ENCODE assay signal across 1 cellular context in genomic region chr3:129160891-129161859, GRCh38.
TF ChIP-seq lines count a peak whose summit lies in the region.

TSS of gene ISY1 (minus strand) at chr3:129161063. CDS start at chr3:129160975, 88 bp downstream.

TF ChIP-seq in HepG2, 621 proteins besides CTCF, POLR2A, EP300 and RAD21 (continued from another document and continues in another):
- TF ChIP-seq ZNF318 (CRISPR knock-in tag; IDR thresholded peaks at IDR 0.05) (no peak), ZMAT5 (CRISPR knock-in tag; IDR thresholded peaks at IDR 0.05; ENCODE audit: borderline replicate concordance, low read depth) (no peak), ATAD3A (CRISPR knock-in tag; IDR thresholded peaks at IDR 0.05) (no peak), MZF1 (CRISPR knock-in tag; IDR thresholded peaks at IDR 0.05; ENCODE audit: borderline replicate concordance) (no peak), ZNF33B (CRISPR knock-in tag; IDR thresholded peaks at IDR 0.05) (no peak), ZNF232 (CRISPR knock-in tag; IDR thresholded peaks at IDR 0.05; ENCODE audit: borderline replicate concordance) (peak; percentile 46; the same call in 1 of the 2 replicates), CREM (IDR thresholded peaks at IDR 0.05) (peak; percentile 98), CREM (CRISPR knock-in tag; IDR thresholded peaks at IDR 0.05) (0 out of 2 replicates have a peak, but pooled peaks have one; percentile 30), DNMT1 (CRISPR knock-in tag; IDR thresholded peaks at IDR 0.05) (no peak), ZBTB14 (CRISPR knock-in tag; IDR thresholded peaks at IDR 0.05) (no peak; the same call in 1 of the 2 replicates), NFKBIZ (CRISPR knock-in tag; IDR thresholded peaks at IDR 0.05) (no peak), THRA (CRISPR knock-in tag; IDR thresholded peaks at IDR 0.05; ENCODE audit: borderline replicate concordance) (peak; percentile 58; the same call in 1 of the 2 replicates), ZFP90 (CRISPR knock-in tag; IDR thresholded peaks at IDR 0.05; ENCODE audit: borderline replicate concordance) (no peak), ZFP36L1 (CRISPR knock-in tag; IDR thresholded peaks at IDR 0.05) (no peak), ZSCAN21 (CRISPR knock-in tag; IDR thresholded peaks at IDR 0.05; ENCODE audit: borderline replicate concordance) (no peak), ZNF333 (CRISPR knock-in tag; IDR thresholded peaks at IDR 0.05; ENCODE audit: borderline replicate concordance) (no peak), ZNF256 (CRISPR knock-in tag; conservative IDR thresholded peaks at IDR 0.05) (peak; percentile 71), ZNF12 (CRISPR knock-in tag; IDR thresholded peaks at IDR 0.05) (no peak), ZNF101 (CRISPR knock-in tag; IDR thresholded peaks at IDR 0.05; ENCODE audit: borderline replicate concordance, low read depth) (no peak), ZHX1 (CRISPR knock-in tag; IDR thresholded peaks at IDR 0.05; ENCODE audit: low read depth) (no peak; the same call in 1 of the 2 replicates), ZNF672 (CRISPR knock-in tag; IDR thresholded peaks at IDR 0.05) (no peak), HNF1B (CRISPR knock-in tag; IDR thresholded peaks at IDR 0.05) (no peak), NFKB2 (CRISPR knock-in tag; IDR thresholded peaks at IDR 0.05; ENCODE audit: borderline replicate concordance) (peak; percentile 80; the same call in 1 of the 2 replicates)
- TF ChIP-seq, protein P1, sequence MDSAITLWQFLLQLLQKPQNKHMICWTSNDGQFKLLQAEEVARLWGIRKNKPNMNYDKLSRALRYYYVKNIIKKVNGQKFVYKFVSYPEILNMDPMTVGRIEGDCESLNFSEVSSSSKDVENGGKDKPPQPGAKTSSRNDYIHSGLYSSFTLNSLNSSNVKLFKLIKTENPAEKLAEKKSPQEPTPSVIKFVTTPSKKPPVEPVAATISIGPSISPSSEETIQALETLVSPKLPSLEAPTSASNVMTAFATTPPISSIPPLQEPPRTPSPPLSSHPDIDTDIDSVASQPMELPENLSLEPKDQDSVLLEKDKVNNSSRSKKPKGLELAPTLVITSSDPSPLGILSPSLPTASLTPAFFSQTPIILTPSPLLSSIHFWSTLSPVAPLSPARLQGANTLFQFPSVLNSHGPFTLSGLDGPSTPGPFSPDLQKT (CRISPR knock-in tag; IDR thresholded peaks at IDR 0.05; ENCODE audit: borderline replicate concordance), result peak; percentile 60; the same call in 1 of the 2 replicates
- TF ChIP-seq, protein P2, sequence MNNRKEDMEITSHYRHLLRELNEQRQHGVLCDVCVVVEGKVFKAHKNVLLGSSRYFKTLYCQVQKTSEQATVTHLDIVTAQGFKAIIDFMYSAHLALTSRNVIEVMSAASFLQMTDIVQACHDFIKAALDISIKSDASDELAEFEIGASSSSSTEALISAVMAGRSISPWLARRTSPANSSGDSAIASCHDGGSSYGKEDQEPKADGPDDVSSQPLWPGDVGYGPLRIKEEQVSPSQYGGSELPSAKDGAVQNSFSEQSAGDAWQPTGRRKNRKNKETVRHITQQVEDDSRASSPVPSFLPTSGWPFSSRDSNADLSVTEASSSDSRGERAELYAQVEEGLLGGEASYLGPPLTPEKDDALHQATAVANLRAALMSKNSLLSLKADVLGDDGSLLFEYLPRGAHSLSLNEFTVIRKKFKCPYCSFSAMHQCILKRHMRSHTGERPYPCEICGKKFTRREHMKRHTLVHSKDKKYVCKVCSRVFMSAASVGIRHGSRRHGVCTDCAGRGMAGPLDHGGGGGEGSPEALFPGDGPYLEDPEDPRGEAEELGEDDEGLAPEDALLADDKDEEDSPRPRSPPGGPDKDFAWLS (CRISPR knock-in tag; IDR thresholded peaks at IDR 0.05; ENCODE audit: borderline replicate concordance), result no peak
- TF ChIP-seq, protein P3, sequence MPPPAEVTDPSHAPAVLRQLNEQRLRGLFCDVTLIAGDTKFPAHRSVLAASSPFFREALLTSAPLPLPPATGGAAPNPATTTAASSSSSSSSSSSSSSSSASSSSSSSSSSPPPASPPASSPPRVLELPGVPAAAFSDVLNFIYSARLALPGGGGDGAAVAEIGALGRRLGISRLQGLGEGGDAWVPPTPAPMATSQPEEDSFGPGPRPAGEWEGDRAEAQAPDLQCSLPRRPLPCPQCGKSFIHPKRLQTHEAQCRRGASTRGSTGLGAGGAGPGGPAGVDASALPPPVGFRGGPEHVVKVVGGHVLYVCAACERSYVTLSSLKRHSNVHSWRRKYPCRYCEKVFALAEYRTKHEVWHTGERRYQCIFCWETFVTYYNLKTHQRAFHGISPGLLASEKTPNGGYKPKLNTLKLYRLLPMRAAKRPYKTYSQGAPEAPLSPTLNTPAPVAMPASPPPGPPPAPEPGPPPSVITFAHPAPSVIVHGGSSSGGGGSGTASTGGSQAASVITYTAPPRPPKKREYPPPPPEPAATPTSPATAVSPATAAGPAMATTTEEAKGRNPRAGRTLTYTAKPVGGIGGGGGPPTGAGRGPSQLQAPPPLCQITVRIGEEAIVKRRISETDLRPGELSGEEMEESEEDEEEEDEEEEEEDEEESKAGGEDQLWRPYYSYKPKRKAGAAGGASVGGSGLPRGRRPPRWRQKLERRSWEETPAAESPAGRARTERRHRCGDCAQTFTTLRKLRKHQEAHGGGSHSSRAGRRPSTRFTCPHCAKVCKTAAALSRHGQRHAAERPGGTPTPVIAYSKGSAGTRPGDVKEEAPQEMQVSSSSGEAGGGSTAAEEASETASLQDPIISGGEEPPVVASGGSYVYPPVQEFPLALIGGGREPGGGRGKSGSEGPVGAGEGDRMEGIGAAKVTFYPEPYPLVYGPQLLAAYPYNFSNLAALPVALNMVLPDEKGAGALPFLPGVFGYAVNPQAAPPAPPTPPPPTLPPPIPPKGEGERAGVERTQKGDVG (CRISPR knock-in tag; IDR thresholded peaks at IDR 0.05; ENCODE audit: borderline replicate concordance), result no peak
